1 cellular context compared by ENCODE assay signal in genomic region chr19:38710928-38711725, GRCh38.
TF ChIP-seq lines count a peak whose summit lies in the region.

No MANE protein-coding gene starts in this region.

TF ChIP-seq in GM23338, 12 proteins besides CTCF, POLR2A, EP300 and RAD21 (continued from another document):
- TF ChIP-seq REST (IDR thresholded peaks at IDR 0.05; ENCODE audit: unreplicated experiment), result no peak
- no peak for TF ChIP-seq EZH2phosphoT487 (IDR thresholded peaks at IDR 0.05; ENCODE audit: unreplicated experiment)
